17 cellular contexts compared by ENCODE assay signal in the genomic region with DNA sequence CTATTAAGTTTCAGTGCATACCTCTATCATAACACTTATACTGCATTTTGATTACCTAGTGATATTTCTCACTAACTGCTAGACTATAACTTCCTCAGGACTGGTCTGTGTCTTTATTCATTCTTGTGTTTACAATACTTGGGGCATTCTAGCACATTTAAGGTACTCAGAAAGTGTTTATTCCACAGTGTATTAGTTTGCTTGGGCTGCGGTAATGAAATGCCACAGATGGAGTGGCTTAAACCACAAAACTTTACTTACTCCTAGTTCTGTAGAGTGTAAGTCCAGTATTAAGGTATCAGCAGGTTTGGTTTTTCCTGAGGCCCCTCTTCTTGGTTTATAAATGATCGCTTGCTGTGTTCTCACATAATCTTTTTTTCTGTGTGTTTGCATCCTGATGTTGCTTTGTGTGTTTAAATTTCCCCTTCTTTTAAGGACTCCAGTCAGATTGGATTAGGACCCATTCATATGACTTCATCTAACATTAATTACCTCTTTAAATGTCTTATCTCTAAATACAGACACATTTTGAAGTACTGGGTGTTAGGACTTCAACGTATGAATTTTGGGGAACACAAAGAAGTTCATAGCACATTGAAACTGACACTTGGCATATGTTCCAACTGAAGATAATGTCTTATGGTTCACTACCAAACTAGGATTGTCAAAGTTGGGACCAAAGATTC. TPM values are rescaled to one million over a fixed set of nuclear protein-coding genes. Genes with fewer than 3 reads are reported as not detected.
A peak's percentile ranks its signal among the peaks of the same experiment; 100 is the strongest.
DNase-seq lines count a peak whose midpoint lies in the region; ATAC-seq, FAIRE-seq and TF ChIP-seq lines count a peak whose summit lies in the region.
"Had no signal": no experiment of that assay in that cellular context is flagged by ENCODE, and none has a peak within 500 bp of the region (broad histone marks: within the 10 kb centered on the region; RNA-seq: fewer than 3 reads in every experiment).

No MANE protein-coding gene starts in this region.

- H3K4me2 ChIP-seq in Loucy (ENCODE audit: low read depth, low read length, poor library complexity, severe bottlenecking) = peak overlapping the region; percentile 1

- H3K36me3 ChIP-seq in Loucy (ENCODE audit: insufficient read depth, low read length) (peaks cover 4% of the 10 kb centered on the region; the same call in 1 of the 2 replicates), small intestine (ENCODE audit: control insufficient read depth in 2 of 2, insufficient read depth in 2 of 2, low read length in 2 of 2) (no peaks in the 10 kb centered on the region), colonic mucosa (no peaks in the 10 kb centered on the region)

- DNase-seq in GM12892 (ENCODE audit: insufficient read length) (no peak), memory B cell (ENCODE audit: low spot score in 2 of 2) (no peak), Right ventricle myocardium superior (no peak), small intestine (no peak), colonic mucosa (no peak)
- no peak for DNase-seq in activated T-helper 1 cell treated with anti-CD3 and anti-CD28 coated beads, Interleukin-12 subunit alpha, Interleukin-12 subunit beta, Interleukin-2, Interleukin-4 antibody, amounts not matched to agents 30 ng/mL and 10 ng/mL and 1 ng/mL, durations not matched to agents 14 hours and 24 hours and 36 hours (ENCODE audit: low spot score)
- DNase-seq: CD4-positive, CD25-positive, alpha-beta regulatory T cell; EL; HCEC 1CT; KBM-7; NCI-H1436 treated with DMSO at 0.1 percent for 48 hours; NCI-H2029 treated with DMSO at 0.1 percent for 48 hours; NCI-H510A treated with DMSO at 0.1 percent for 48 hours; NCI-H82 had no signal

- H3K4me1 Mint-ChIP-seq in activated T-helper 1 cell treated with anti-CD3 and anti-CD28 coated beads, Interleukin-12 subunit alpha, Interleukin-12 subunit beta, Interleukin-2, Interleukin-4 antibody, amounts not matched to agents 30 ng/mL and 10 ng/mL and 1 ng/mL, durations not matched to agents 14 hours and 24 hours and 36 hours (ENCODE audit: low read depth) = peaks cover 17% of the 10 kb centered on the region
- H3K4me1 Mint-ChIP-seq in memory B cell = peaks cover 8% of the 10 kb centered on the region

- no peaks in the 10 kb centered on the region for H3K9me3 Mint-ChIP-seq in activated T-helper 1 cell treated with anti-CD3 and anti-CD28 coated beads, Interleukin-12 subunit alpha, Interleukin-12 subunit beta, Interleukin-2, Interleukin-4 antibody, amounts not matched to agents 30 ng/mL and 10 ng/mL and 1 ng/mL, durations not matched to agents 14 hours and 24 hours and 36 hours
- no peaks in the 10 kb centered on the region for H3K9me3 Mint-ChIP-seq in memory B cell
- H3K9me3 Mint-ChIP-seq: CD4-positive, CD25-positive, alpha-beta regulatory T cell had no signal

- no peak overlapping the region for H3K4me3 Mint-ChIP-seq in activated T-helper 1 cell treated with anti-CD3 and anti-CD28 coated beads, Interleukin-12 subunit alpha, Interleukin-12 subunit beta, Interleukin-2, Interleukin-4 antibody, amounts not matched to agents 30 ng/mL and 10 ng/mL and 1 ng/mL, durations not matched to agents 14 hours and 24 hours and 36 hours
- H3K4me3 Mint-ChIP-seq in memory B cell = no peak overlapping the region
- H3K4me3 Mint-ChIP-seq: B cell; CD4-positive, CD25-positive, alpha-beta regulatory T cell had no signal

- no peaks in the 10 kb centered on the region for H3K27me3 Mint-ChIP-seq in activated T-helper 1 cell treated with anti-CD3 and anti-CD28 coated beads, Interleukin-12 subunit alpha, Interleukin-12 subunit beta, Interleukin-2, Interleukin-4 antibody, amounts not matched to agents 30 ng/mL and 10 ng/mL and 1 ng/mL, durations not matched to agents 14 hours and 24 hours and 36 hours (ENCODE audit: insufficient read depth)
- no peaks in the 10 kb centered on the region for H3K27me3 Mint-ChIP-seq in memory B cell
- H3K27me3 Mint-ChIP-seq: B cell; CD4-positive, CD25-positive, alpha-beta regulatory T cell had no signal

- H4K20me1 ChIP-seq in Loucy (ENCODE audit: insufficient read depth, low read length, poor library complexity, severe bottlenecking) = peaks cover 12% of the 10 kb centered on the region

- H3K9me3 ChIP-seq in Loucy (ENCODE audit: insufficient read depth, low read depth, low read length) (no peaks in the 10 kb centered on the region), small intestine (ENCODE audit: control insufficient read depth, low read depth) (no peaks in the 10 kb centered on the region), colonic mucosa (no peaks in the 10 kb centered on the region)

- peak overlapping the region; percentile 71 for H3K27ac Mint-ChIP-seq in activated T-helper 1 cell treated with anti-CD3 and anti-CD28 coated beads, Interleukin-12 subunit alpha, Interleukin-12 subunit beta, Interleukin-2, Interleukin-4 antibody, amounts not matched to agents 30 ng/mL and 10 ng/mL and 1 ng/mL, durations not matched to agents 14 hours and 24 hours and 36 hours
- H3K27ac Mint-ChIP-seq in memory B cell = peak overlapping the region; percentile 22
- H3K27ac Mint-ChIP-seq: B cell had no signal

- H3K27me3 ChIP-seq in Loucy (ENCODE audit: insufficient read depth, low read length, poor library complexity, severe bottlenecking) (no peaks in the 10 kb centered on the region), small intestine (ENCODE audit: control insufficient read depth in 2 of 2, insufficient read depth in 2 of 2, low read length in 2 of 2) (no peaks in the 10 kb centered on the region), colonic mucosa (no peaks in the 10 kb centered on the region)

- FAIRE-seq in GM12892 (lab: Jason Lieb, UNC) (peak; percentile 27), small intestine (lab: Jason Lieb, UNC) (no peak)

- H2AFZ ChIP-seq in Loucy (ENCODE audit: low read length) = no peak overlapping the region

- peaks cover 5% of the 10 kb centered on the region for H3K36me3 Mint-ChIP-seq in activated T-helper 1 cell treated with anti-CD3 and anti-CD28 coated beads, Interleukin-12 subunit alpha, Interleukin-12 subunit beta, Interleukin-2, Interleukin-4 antibody, amounts not matched to agents 30 ng/mL and 10 ng/mL and 1 ng/mL, durations not matched to agents 14 hours and 24 hours and 36 hours (ENCODE audit: low read depth)
- H3K36me3 Mint-ChIP-seq in memory B cell = peaks cover 6% of the 10 kb centered on the region

- H3F3A ChIP-seq in Loucy (ENCODE audit: low read depth) = no peaks in the 10 kb centered on the region

- H3K79me2 ChIP-seq in Loucy (ENCODE audit: insufficient read depth, low read length) = peaks cover 78% of the 10 kb centered on the region

- H3K4me1 ChIP-seq in Loucy (ENCODE audit: insufficient read depth, low read length, poor library complexity, severe bottlenecking) = peaks cover 5% of the 10 kb centered on the region
- H3K4me1 ChIP-seq in small intestine (ENCODE audit: control insufficient read depth in 2 of 2, insufficient read depth in 1 of 2, low read depth in 1 of 2, low read length in 1 of 2) = no peaks in the 10 kb centered on the region
- H3K4me1 ChIP-seq in colonic mucosa = no peaks in the 10 kb centered on the region

- H3K27ac ChIP-seq in small intestine (ENCODE audit: low read depth in 1 of 2, low read length in 1 of 2) (no peak overlapping the region), colonic mucosa (no peak overlapping the region)

- TF ChIP-seq POLR2A in GM12892 (IDR thresholded peaks at IDR 0.05; ENCODE audit: low read depth, low read length) = no peak

- ATAC-seq in memory B cell (ENCODE audit: low read depth) = no peak
- no peak for ATAC-seq in Right ventricle myocardium superior (ENCODE audit: poor library complexity)
- ATAC-seq: Panc1 had no signal

- TF ChIP-seq CTCF in Loucy (conservative IDR thresholded peaks at IDR 0.05; ENCODE audit: low read length) (no peak), colonic mucosa (IDR thresholded peaks at IDR 0.05) (no peak)

- no peaks in the 10 kb centered on the region for H3K9me2 ChIP-seq in Loucy (replicated peaks; ENCODE audit: low read depth, low read length)

- WGBS in small intestine, 3 donors = 61 to 75% (median 70%) methylated on average over 3 of the region's 3 CpGs

- H3K9ac ChIP-seq in Loucy (ENCODE audit: low read depth, low read length, poor library complexity, severe bottlenecking) (no peak overlapping the region), colonic mucosa (ENCODE audit: low read depth in 2 of 2, low read length in 2 of 2) (no peak overlapping the region)

- intact Hi-C loops in activated T-helper 1 cell treated with anti-CD3 and anti-CD28 coated beads, Interleukin-12 subunit alpha, Interleukin-12 subunit beta, Interleukin-2, Interleukin-4 antibody, amounts not matched to agents 30 ng/mL and 10 ng/mL and 1 ng/mL, durations not matched to agents 14 hours and 24 hours and 36 hours (cut with micrococcal nuclease) = no loop called here
- intact Hi-C loops in Right ventricle myocardium superior (cut with DNase I) = no loop called here
- intact Hi-C loops in colonic mucosa (cut with DNase I) = no loop called here

- H3K4me3 ChIP-seq in Loucy (ENCODE audit: low read length, poor library complexity, severe bottlenecking) = no peak overlapping the region
- H3K4me3 ChIP-seq in small intestine (ENCODE audit: low read depth in 1 of 2, low read length in 2 of 2) = no peak overlapping the region
- no peak overlapping the region for H3K4me3 ChIP-seq in colonic mucosa

RNA-seq across cellular contexts. Expression of gene RNF111, which starts 23.9 kb away (rescaled TPM):
- 13.4 TPM for polyA plus RNA-seq in GM12892 (2012; ENCODE audit: missing spikeins)
- total RNA-seq in activated T-helper 1 cell treated with anti-CD3 and anti-CD28 coated beads, Interleukin-12 subunit alpha, Interleukin-12 subunit beta, Interleukin-2, Interleukin-4 antibody, amounts not matched to agents 30 ng/mL and 10 ng/mL and 1 ng/mL, durations not matched to agents 14 hours and 24 hours and 36 hours = 35.3 and 38.0 TPM in 2 replicates
- total RNA-seq in Right ventricle myocardium superior = 18.3 TPM
- 10 to 100 TPM in 1 of 3 donors, 1 to 10 TPM in 2; 7.0 to 10.1 (median 7.6) TPM for polyA plus RNA-seq in small intestine
- 10 to 100 TPM; 21.8 to 31.4 TPM for total RNA-seq in colonic mucosa
